19 cellular contexts compared by ENCODE assay signal in genomic region chr16:89292443-89293078, GRCh38.
DNase-seq lines count a peak whose midpoint lies in the region; TF ChIP-seq lines count a peak whose summit lies in the region.
"Had no signal": no experiment of that assay in that cellular context is flagged by ENCODE, and none has a peak within 500 bp of the region (broad histone marks: within the 10 kb centered on the region; RNA-seq: fewer than 3 reads in every experiment).

No MANE protein-coding gene starts in this region.

- H3K79me2 ChIP-seq in neural progenitor cell (ENCODE audit: low read depth) = peaks cover 64% of the 10 kb centered on the region

- 79% methylated on average over 22 of the region's 22 CpGs for WGBS in HUES64
- WGBS in endodermal cell (ENCODE audit: insufficient coverage in 1 of 2, insufficient read length in 1 of 2), 2 experiments = 82 to 87% methylated on average over 13 to 22 of the region's 22 CpGs
- 64 to 73% methylated on average over 10 to 16 of the region's 22 CpGs for WGBS in thyroid gland, 2 donors

- H3K4me1 ChIP-seq in HUES64 (ENCODE audit: insufficient read depth, low read length) = peaks cover 64% of the 10 kb centered on the region
- peaks cover 17% of the 10 kb centered on the region for H3K4me1 ChIP-seq in endodermal cell (ENCODE audit: control insufficient read depth, insufficient read depth, low read length)
- H3K4me1 ChIP-seq in neural progenitor cell = peaks cover 47% of the 10 kb centered on the region
- H3K4me1 ChIP-seq in thyroid gland = no peaks in the 10 kb centered on the region
- peaks cover 0 to 3% of the 10 kb centered on the region in 2 donors for H3K4me1 ChIP-seq in breast epithelium

- no peak overlapping the region for H3K4me2 ChIP-seq in neural progenitor cell

- H3K27ac ChIP-seq in HUES64 (ENCODE audit: low read depth, low read length) (peak overlapping the region; percentile 80), endodermal cell (ENCODE audit: low read depth, low read length) (no peak overlapping the region), neural progenitor cell (no peak overlapping the region), thyroid gland (no peak overlapping the region), breast epithelium (no peak overlapping the region)
- H3K27ac ChIP-seq: coronary artery, SK-N-MC had no signal

- H3K9ac ChIP-seq in HUES64 (ENCODE audit: low read depth, low read length) (peak overlapping the region; percentile 47; the same call in 1 of the 2 replicates), endodermal cell (ENCODE audit: extremely low read depth, low read length, poor library complexity, severe bottlenecking) (peak overlapping the region; percentile 41), neural progenitor cell (no peak overlapping the region)

- H3K4me3 Mint-ChIP-seq in activated CD4-positive, alpha-beta T cell treated with anti-CD3 and anti-CD28 coated beads, Interleukin-2, amount 10 ng/mL, durations not matched to agents 24 days and 14 days = no peak overlapping the region
- H3K4me3 Mint-ChIP-seq in activated CD4-positive, alpha-beta T cell treated with anti-CD3 and anti-CD28 coated beads, Interleukin-2, amount 10 ng/mL, durations not matched to agents 7 days and 5 days = no peak overlapping the region
- H3K4me3 Mint-ChIP-seq in endodermal cell (no peak overlapping the region), neural progenitor cell (no peak overlapping the region)
- H3K4me3 Mint-ChIP-seq: activated CD8-positive, alpha-beta memory T cell treated with anti-CD3 and anti-CD28 coated beads, Interleukin-2, amount 10 ng/mL, durations not matched to agents 7 days and 5 days; naive B cell had no signal

- no peaks in the 10 kb centered on the region for H3K9me3 ChIP-seq in HUES64 (ENCODE audit: insufficient read depth, low read depth, low read length)
- no peaks in the 10 kb centered on the region for H3K9me3 ChIP-seq in endodermal cell (ENCODE audit: control insufficient read depth, low read length)
- no peaks in the 10 kb centered on the region for H3K9me3 ChIP-seq in neural progenitor cell (ENCODE audit: low read depth)
- no peaks in the 10 kb centered on the region for H3K9me3 ChIP-seq in thyroid gland
- H3K9me3 ChIP-seq in breast epithelium = no peaks in the 10 kb centered on the region

- H3K4me3 ChIP-seq in HUES64 (ENCODE audit: low read length) (no peak overlapping the region), endodermal cell (ENCODE audit: low read length) (no peak overlapping the region), neural progenitor cell (no peak overlapping the region), thyroid gland (replicated peaks in 1 of 3) (no peak overlapping the region), breast epithelium (no peak overlapping the region)
- H3K4me3 ChIP-seq: coronary artery, SK-N-MC had no signal

- H3K27ac Mint-ChIP-seq in activated CD4-positive, alpha-beta T cell treated with anti-CD3 and anti-CD28 coated beads, Interleukin-2, amount 10 ng/mL, durations not matched to agents 24 days and 14 days = peak overlapping the region; percentile 66
- H3K27ac Mint-ChIP-seq in activated CD4-positive, alpha-beta T cell treated with anti-CD3 and anti-CD28 coated beads, Interleukin-2, amount 10 ng/mL, durations not matched to agents 7 days and 5 days = no peak overlapping the region
- peak overlapping the region; percentile 93 for H3K27ac Mint-ChIP-seq in endodermal cell
- peak overlapping the region; percentile 16 for H3K27ac Mint-ChIP-seq in neural progenitor cell

- CTCF ChIA-PET in activated CD4-positive, alpha-beta T cell treated with anti-CD3 and anti-CD28 coated beads, Interleukin-2, amount 10 ng/mL, durations not matched to agents 7 days and 5 days (lab: Charles Lee) = interaction anchor here (1.0 to 1.2 kb wide), 2 partner anchors 15 to 56 kb away, joined by 3 read pairs; no protein-coding TSS in a partner anchor

- peaks cover 24% of the 10 kb centered on the region for H3K36me3 Mint-ChIP-seq in activated CD4-positive, alpha-beta T cell treated with anti-CD3 and anti-CD28 coated beads, Interleukin-2, amount 10 ng/mL, durations not matched to agents 24 days and 14 days (ENCODE audit: low read depth)
- peaks cover 22% of the 10 kb centered on the region for H3K36me3 Mint-ChIP-seq in activated CD4-positive, alpha-beta T cell treated with anti-CD3 and anti-CD28 coated beads, Interleukin-2, amount 10 ng/mL, durations not matched to agents 7 days and 5 days (ENCODE audit: low read depth)
- peaks cover 29% of the 10 kb centered on the region for H3K36me3 Mint-ChIP-seq in endodermal cell (ENCODE audit: low read depth)
- peaks cover 17% of the 10 kb centered on the region for H3K36me3 Mint-ChIP-seq in neural progenitor cell

- POLR2A ChIA-PET in activated CD4-positive, alpha-beta T cell treated with anti-CD3 and anti-CD28 coated beads, Interleukin-2, amount 10 ng/mL, durations not matched to agents 7 days and 5 days (lab: Charles Lee) = interaction anchor here (1.6 kb wide), 1 partner anchor 216 kb away, joined by 6 read pairs; no protein-coding TSS in a partner anchor

- peaks cover 14% of the 10 kb centered on the region for H3K36me3 ChIP-seq in HUES64 (ENCODE audit: insufficient read depth, low read length)
- H3K36me3 ChIP-seq in endodermal cell (ENCODE audit: control insufficient read depth, insufficient read depth, low read length) = peaks cover 31% of the 10 kb centered on the region
- H3K36me3 ChIP-seq in neural progenitor cell = no peaks in the 10 kb centered on the region
- H3K36me3 ChIP-seq in thyroid gland = peaks cover 0 to 14% of the 10 kb centered on the region in 2 donors
- no peaks in the 10 kb centered on the region for H3K36me3 ChIP-seq in breast epithelium

- peaks cover 19% of the 10 kb centered on the region for H3K4me1 Mint-ChIP-seq in activated CD4-positive, alpha-beta T cell treated with anti-CD3 and anti-CD28 coated beads, Interleukin-2, amount 10 ng/mL, durations not matched to agents 24 days and 14 days
- peaks cover 27% of the 10 kb centered on the region for H3K4me1 Mint-ChIP-seq in activated CD4-positive, alpha-beta T cell treated with anti-CD3 and anti-CD28 coated beads, Interleukin-2, amount 10 ng/mL, durations not matched to agents 7 days and 5 days
- H3K4me1 Mint-ChIP-seq in endodermal cell (peaks cover 57% of the 10 kb centered on the region), neural progenitor cell (peaks cover 52% of the 10 kb centered on the region)

- H3K27me3 ChIP-seq in HUES64 (ENCODE audit: insufficient read depth, low read length) (no peaks in the 10 kb centered on the region), endodermal cell (ENCODE audit: control insufficient read depth, insufficient read depth, low read length, poor library complexity, severe bottlenecking) (no peaks in the 10 kb centered on the region), neural progenitor cell (no peaks in the 10 kb centered on the region), thyroid gland (no peaks in the 10 kb centered on the region), breast epithelium (no peaks in the 10 kb centered on the region)

- intact Hi-C loops in activated CD4-positive, alpha-beta T cell treated with anti-CD3 and anti-CD28 coated beads, Interleukin-2, amount 10 ng/mL, durations not matched to agents 24 days and 14 days (cut with micrococcal nuclease) = no loop called here
- intact Hi-C loops in thyroid gland (cut with DNase I) = no loop called here
- intact Hi-C loops in breast epithelium (cut with DNase I; ENCODE audit: low total_unique reads) = no loop called here

- H4K20me1 ChIP-seq in neural progenitor cell (ENCODE audit: low read depth) = peaks cover 83% of the 10 kb centered on the region

- H3K9me3 Mint-ChIP-seq in activated CD4-positive, alpha-beta T cell treated with anti-CD3 and anti-CD28 coated beads, Interleukin-2, amount 10 ng/mL, durations not matched to agents 24 days and 14 days = no peaks in the 10 kb centered on the region
- no peaks in the 10 kb centered on the region for H3K9me3 Mint-ChIP-seq in activated CD4-positive, alpha-beta T cell treated with anti-CD3 and anti-CD28 coated beads, Interleukin-2, amount 10 ng/mL, durations not matched to agents 7 days and 5 days
- H3K9me3 Mint-ChIP-seq in endodermal cell (no peaks in the 10 kb centered on the region), neural progenitor cell (no peaks in the 10 kb centered on the region)
- H3K9me3 Mint-ChIP-seq: naive B cell had no signal

- TF ChIP-seq POLR2A in thyroid gland (IDR thresholded peaks at IDR 0.05) = no peak
- TF ChIP-seq POLR2A in breast epithelium (IDR thresholded peaks at IDR 0.05) = no peak

- no peaks in the 10 kb centered on the region for H3K27me3 Mint-ChIP-seq in activated CD4-positive, alpha-beta T cell treated with anti-CD3 and anti-CD28 coated beads, Interleukin-2, amount 10 ng/mL, durations not matched to agents 24 days and 14 days
- no peaks in the 10 kb centered on the region for H3K27me3 Mint-ChIP-seq in activated CD4-positive, alpha-beta T cell treated with anti-CD3 and anti-CD28 coated beads, Interleukin-2, amount 10 ng/mL, durations not matched to agents 7 days and 5 days
- H3K27me3 Mint-ChIP-seq in endodermal cell (ENCODE audit: insufficient read depth) = no peaks in the 10 kb centered on the region
- peaks cover 3% of the 10 kb centered on the region for H3K27me3 Mint-ChIP-seq in neural progenitor cell (ENCODE audit: insufficient read depth, low read depth)
- H3K27me3 Mint-ChIP-seq: activated CD8-positive, alpha-beta memory T cell treated with anti-CD3 and anti-CD28 coated beads, Interleukin-2, amount 10 ng/mL, durations not matched to agents 7 days and 5 days; naive B cell had no signal

- no peak for TF ChIP-seq CTCF in endodermal cell (conservative IDR thresholded peaks at IDR 0.05)
- TF ChIP-seq CTCF in neural progenitor cell (IDR thresholded peaks at IDR 0.05) = no peak
- TF ChIP-seq CTCF in thyroid gland (IDR thresholded peaks at IDR 0.05) = no peak
- TF ChIP-seq CTCF in breast epithelium (IDR thresholded peaks at IDR 0.05) = no peak

- H3F3A ChIP-seq in neural progenitor cell (ENCODE audit: low read depth) = peaks cover 47% of the 10 kb centered on the region

- DNase-seq in activated CD4-positive, alpha-beta T cell treated with anti-CD3 and anti-CD28 coated beads, Interleukin-2, amount 10 ng/mL, durations not matched to agents 24 days and 14 days = no peak
- DNase-seq in activated CD4-positive, alpha-beta T cell treated with anti-CD3 and anti-CD28 coated beads, Interleukin-2, amount 10 ng/mL, durations not matched to agents 7 days and 5 days = no peak
- DNase-seq in endodermal cell = peak; percentile 75
- no peak for DNase-seq in neural progenitor cell (ENCODE audit: low spot score)
- DNase-seq in thyroid gland = no peak
- no peak for DNase-seq in cerebellar cortex (ENCODE audit: low spot score)
- no peak for DNase-seq in breast epithelium (ENCODE audit: low spot score in 2 of 2)
- DNase-seq: activated CD8-positive, alpha-beta memory T cell treated with anti-CD3 and anti-CD28 coated beads, Interleukin-2, amount 10 ng/mL, durations not matched to agents 7 days and 5 days; activated effector memory CD4-positive, alpha-beta T cell treated with anti-CD3 and anti-CD28 coated beads, Interleukin-2, amount 50 U/mL, for 16 hours; aorta; foreskin melanocyte; naive B cell; NCI-H1436; NCI-H774; stimulated activated CD8-positive, alpha-beta memory T cell treated with anti-CD3 and anti-CD28 coated beads, Interleukin-4, amount 100 ng/mL, for 48 hours; T-helper 9 cell had no signal

- H2AFZ ChIP-seq in neural progenitor cell (replicated peaks) = no peak overlapping the region
